Comparison of ENCODE assay signal across 11 cellular contexts in genomic region chr10:51743146-51743545, GRCh38. TPM values are rescaled to one million over a fixed set of nuclear protein-coding genes. Genes with fewer than 3 reads are reported as not detected.
DNase-seq lines count a peak whose midpoint lies in the region; ATAC-seq and TF ChIP-seq lines count a peak whose summit lies in the region.
"Had no signal": no experiment of that assay in that cellular context is flagged by ENCODE, and none has a peak within 500 bp of the region (broad histone marks: within the 10 kb centered on the region; RNA-seq: fewer than 3 reads in every experiment).

No MANE protein-coding gene starts in this region.

- H3K4me2 ChIP-seq in OCI-LY3 (ENCODE audit: low read length), result peak overlapping the region; percentile 64

- H3K4me1 ChIP-seq in OCI-LY3 (ENCODE audit: low read length), result peaks cover 7% of the 10 kb centered on the region
- H3K4me1 ChIP-seq in aorta (ENCODE audit: control insufficient read depth in 1 of 2, insufficient read depth in 2 of 2, low read length in 2 of 2), result peaks cover 2 to 11% of the 10 kb centered on the region in 2 donors
- no peaks in the 10 kb centered on the region for H3K4me1 ChIP-seq in stomach
- H3K4me1 ChIP-seq: HAP-1 had no signal

- no peaks in the 10 kb centered on the region for H3K27me3 ChIP-seq in OCI-LY3 (ENCODE audit: low read depth, low read length)
- no peaks in the 10 kb centered on the region for H3K27me3 ChIP-seq in aorta (ENCODE audit: control insufficient read depth in 1 of 2, insufficient read depth in 2 of 2, low read length in 1 of 2)
- no peaks in the 10 kb centered on the region for H3K27me3 ChIP-seq in stomach

- no peak for TF ChIP-seq POLR2A in stomach (IDR thresholded peaks at IDR 0.05)

- 8 to 17% methylated on average over 6 of the region's 6 CpGs for WGBS in aorta, 2 donors
- 63 to 75% (median 68%) methylated on average over 6 of the region's 6 CpGs for WGBS in stomach, 5 donors

- H4K20me1 ChIP-seq in OCI-LY3 (ENCODE audit: insufficient read depth, low read length), result no peaks in the 10 kb centered on the region

- H3K9me3 ChIP-seq in OCI-LY3 (ENCODE audit: insufficient read depth, low read length) (no peaks in the 10 kb centered on the region), aorta (ENCODE audit: control insufficient read depth, low read length) (no peaks in the 10 kb centered on the region), stomach (no peaks in the 10 kb centered on the region)
- H3K9me3 ChIP-seq: HAP-1 had no signal

- H3K9ac ChIP-seq in OCI-LY3 (ENCODE audit: low read length), result no peak overlapping the region

- no peak for TF ChIP-seq EP300 in stomach (IDR thresholded peaks at IDR 0.05)

- ATAC-seq in left ventricle myocardium superior, result peak; percentile 41
- peak; percentile 77 for ATAC-seq in HG02884 (IDR thresholded peaks at IDR 0.05; ENCODE audit: unreplicated experiment)
- ATAC-seq in aorta (ENCODE audit: low FRiP score), result no peak
- ATAC-seq: activated naive CD8-positive, alpha-beta T cell treated with anti-CD3 and anti-CD28 coated beads, Interleukin-2, amount 50 U/mL, for 24 hours had no signal

- H2AFZ ChIP-seq in OCI-LY3 (ENCODE audit: low read depth, low read length), result no peak overlapping the region

- peak overlapping the region; percentile 48 for H3K4me3 ChIP-seq in OCI-LY3 (ENCODE audit: low read length)
- peak overlapping the region in 1 of 2 donors; percentile 26 for H3K4me3 ChIP-seq in aorta (ENCODE audit: low read length in 2 of 2)
- H3K4me3 ChIP-seq in stomach, result no peak overlapping the region
- H3K4me3 ChIP-seq: HAP-1 had no signal

- no peaks in the 10 kb centered on the region for H3K79me2 ChIP-seq in OCI-LY3 (ENCODE audit: low read length)

- H3K27ac ChIP-seq in OCI-LY3 (ENCODE audit: low read length) (no peak overlapping the region), aorta (ENCODE audit: low read depth in 1 of 2, low read length in 2 of 2) (peak overlapping the region; percentile 8 to 94), stomach (no peak overlapping the region)

- intact Hi-C loops in left ventricle myocardium superior (cut with micrococcal nuclease), result no loop called here
- intact Hi-C loops in cardiac septum (cut with DNase I), result no loop called here
- intact Hi-C loops in aorta (cut with DNase I), result no loop called here
- intact Hi-C loops in stomach (cut with DNase I; ENCODE audit: low total_unique reads), result no loop called here

- H3K36me3 ChIP-seq in OCI-LY3 (replicated peaks; ENCODE audit: low read depth, low read length), result no peaks in the 10 kb centered on the region
- no peaks in the 10 kb centered on the region for H3K36me3 ChIP-seq in aorta (ENCODE audit: control insufficient read depth in 1 of 2, insufficient read depth in 2 of 2, low read length in 1 of 2)
- H3K36me3 ChIP-seq in stomach, result no peaks in the 10 kb centered on the region
- H3K36me3 ChIP-seq: HAP-1 had no signal

- DNase-seq in left ventricle myocardium superior (no peak), cardiac septum (ENCODE audit: low spot score) (no peak), aorta (no peak), KG1 (lab: John Stamatoyannopoulos, UW) (no peak), stomach (no peak), NCI-H2196 (lab: John Stamatoyannopoulos, UW; ENCODE audit: unreplicated experiment) (no peak)
- DNase-seq: activated naive CD8-positive, alpha-beta T cell treated with anti-CD3 and anti-CD28 coated beads, Interleukin-2, amount 50 U/mL, for 24 hours; NCI-H1930 had no signal

- TF ChIP-seq CTCF in OCI-LY3 (IDR thresholded peaks at IDR 0.05; ENCODE audit: low read depth, low read length), result no peak
- TF ChIP-seq CTCF in stomach (IDR thresholded peaks at IDR 0.05), result no peak

RNA-seq across cellular contexts. Expression of gene CSTF2T, which starts 43.8 kb away (rescaled TPM):
- total RNA-seq in left ventricle myocardium superior, result 21.3 TPM
- 20.4 TPM for total RNA-seq in cardiac septum
- total RNA-seq in aorta, result 10 to 100 TPM; 18.2 to 25.2 TPM
- 10 to 100 TPM in 1 of 2 donors, 1 to 10 TPM in 1; 6.9 to 10.3 TPM for polyA plus RNA-seq in aorta
- total RNA-seq in stomach, result 10 to 100 TPM in 3 of 5 donors, 1 to 10 TPM in 2; 3.8 to 55.4 (median 14.3) TPM
- polyA plus RNA-seq in stomach, result 1 to 10 TPM; 6.9 to 8.6 (median 7.1) TPM

Comparison
In these comparisons a context has a peak if more than half of its experiments do, and no peak if none do; other contexts are left out.
1. H3K27ac ChIP-seq: peak in aorta (2 of 2); none in OCI-LY3 (single experiment) and stomach (0 of 5).